In the genomic region with DNA sequence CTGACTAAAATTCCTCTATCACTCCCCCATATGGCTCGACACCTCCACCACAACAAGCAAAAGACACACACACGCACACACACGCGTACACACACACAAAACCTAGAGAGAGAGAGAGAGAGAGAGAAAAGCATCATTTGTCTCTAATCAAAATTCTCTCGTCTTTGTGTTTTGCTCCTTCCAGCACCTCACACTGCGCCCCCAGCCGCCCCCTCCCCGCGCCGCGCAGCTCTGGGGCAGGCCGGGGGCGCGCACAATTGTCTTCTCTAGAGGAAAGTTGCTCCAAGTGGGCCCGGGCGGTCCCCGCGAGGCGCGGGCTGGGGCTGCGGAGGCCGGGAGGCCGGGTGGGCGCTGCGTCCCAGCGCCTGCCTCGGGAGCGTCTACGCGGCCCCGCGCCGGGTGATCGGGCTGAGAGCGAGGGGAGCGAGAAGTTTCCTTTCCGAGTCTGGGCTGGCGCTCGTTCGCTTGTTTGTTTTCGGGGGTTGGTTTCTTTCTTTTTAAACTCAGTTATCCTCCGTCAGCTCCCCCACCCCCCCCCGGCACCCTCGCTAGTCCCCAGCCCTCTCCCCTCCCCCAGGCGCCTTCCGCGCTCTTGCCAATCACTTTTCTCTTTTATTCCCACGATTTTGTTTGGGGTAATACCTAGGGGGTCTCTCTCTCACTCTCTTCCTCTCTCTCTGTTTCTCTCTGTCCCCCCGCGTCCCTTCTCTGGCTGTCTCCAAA, we compare ENCODE assay signal across 8 cellular contexts. TPM values are rescaled to one million over a fixed set of nuclear protein-coding genes. Genes with fewer than 3 reads are reported as not detected.
DNase-seq lines count a peak whose midpoint lies in the region; ATAC-seq, FAIRE-seq and TF ChIP-seq lines count a peak whose summit lies in the region.

No MANE protein-coding gene starts in this region.

- no peak for TF ChIP-seq POLR2A in GM12892 (IDR thresholded peaks at IDR 0.05; ENCODE audit: low read depth, low read length)

- H3K27me3 ChIP-seq in BJ (ENCODE audit: control insufficient read depth, insufficient read depth, low read length) = no peaks in the 10 kb centered on the region
- no peaks in the 10 kb centered on the region for H3K27me3 ChIP-seq in KMS-11 (ENCODE audit: insufficient read depth, low read depth)

- peak overlapping the region; percentile 80 for H3K9ac ChIP-seq in KMS-11

- H3K4me2 ChIP-seq in KMS-11 = peak overlapping the region; percentile 48

- H3K4me3 ChIP-seq in BJ (ENCODE audit: low read depth, low read length) (peak overlapping the region; percentile 79), KMS-11 (IDR thresholded peaks at IDR 0.05; ENCODE audit: insufficient read depth, low read depth, low read length) (no peak overlapping the region)

- peak overlapping the region; percentile 38; the same call in 1 of the 2 replicates for H2AFZ ChIP-seq in KMS-11 (ENCODE audit: low read depth)

- no peaks in the 10 kb centered on the region for H4K20me1 ChIP-seq in KMS-11 (ENCODE audit: insufficient read depth)

- CTCF ChIA-PET in BJ (lab: Yijun Ruan, JAX) = interaction anchor here (1.0 kb wide), 1 partner anchor 10 kb away, joined by 4 read pairs; no protein-coding TSS in a partner anchor

- peaks cover 23% of the 10 kb centered on the region for H3K4me1 ChIP-seq in KMS-11 (ENCODE audit: low read depth, poor library complexity, severe bottlenecking)

- H3K4me3 Mint-ChIP-seq in activated T-cell treated with anti-CD3 and anti-CD28 coated beads, Interleukin-2, amount 50 U/mL, for 24 hours = peak overlapping the region; percentile 79
- peak overlapping the region; percentile 80 for H3K4me3 Mint-ChIP-seq in osteocyte (ENCODE audit: unreplicated experiment)

- no peaks in the 10 kb centered on the region for H3K9me3 Mint-ChIP-seq in activated T-cell treated with anti-CD3 and anti-CD28 coated beads, Interleukin-2, amount 50 U/mL, for 24 hours
- no peaks in the 10 kb centered on the region for H3K9me3 Mint-ChIP-seq in osteocyte (ENCODE audit: unreplicated experiment)

- POLR2A ChIA-PET in BJ (lab: Charles Lee) = interaction anchor here (0.6 kb wide), 2 partner anchors 144 to 507 kb away, joined by 3 to 4 read pairs; no protein-coding TSS in a partner anchor

- H3K36me3 ChIP-seq in BJ (ENCODE audit: control insufficient read depth, insufficient read depth, low read length) = no peaks in the 10 kb centered on the region
- no peaks in the 10 kb centered on the region for H3K36me3 ChIP-seq in KMS-11 (ENCODE audit: insufficient read depth)

- peak overlapping the region; percentile 86 for H3K27ac Mint-ChIP-seq in activated T-cell treated with anti-CD3 and anti-CD28 coated beads, Interleukin-2, amount 50 U/mL, for 24 hours
- H3K27ac Mint-ChIP-seq in osteocyte (ENCODE audit: unreplicated experiment) = peak overlapping the region; percentile 98

- H3K4me1 Mint-ChIP-seq in activated T-cell treated with anti-CD3 and anti-CD28 coated beads, Interleukin-2, amount 50 U/mL, for 24 hours (ENCODE audit: low read depth) = peaks cover 34% of the 10 kb centered on the region
- peaks cover 51% of the 10 kb centered on the region for H3K4me1 Mint-ChIP-seq in osteocyte (ENCODE audit: unreplicated experiment)

- H3K27me3 Mint-ChIP-seq in activated T-cell treated with anti-CD3 and anti-CD28 coated beads, Interleukin-2, amount 50 U/mL, for 24 hours = peaks cover 54% of the 10 kb centered on the region
- H3K27me3 Mint-ChIP-seq in osteocyte (ENCODE audit: unreplicated experiment) = no peaks in the 10 kb centered on the region

- no peak for DNase-seq in BJ (ENCODE audit: low read depth)
- DNase-seq in activated T-cell treated with anti-CD3 and anti-CD28 coated beads, Interleukin-2, amount 50 U/mL, for 24 hours = peak; percentile 67
- DNase-seq in globus pallidus (ENCODE audit: low spot score) = peak; percentile 71
- DNase-seq in osteocyte (ENCODE audit: extremely low spot score, unreplicated experiment) = peak; percentile 86
- no peak for DNase-seq in GM12892 (ENCODE audit: insufficient read length)
- no peak for DNase-seq in DMS114 treated with DMSO at 0.1 percent for 48 hours (lab: John Stamatoyannopoulos, UW; ENCODE audit: unreplicated experiment)

- FAIRE-seq in GM12892 (lab: Jason Lieb, UNC) = no peak

- no peaks in the 10 kb centered on the region for H3K79me2 ChIP-seq in KMS-11 (ENCODE audit: insufficient read depth, low read depth)

- peaks cover 9% of the 10 kb centered on the region for H3K36me3 Mint-ChIP-seq in activated T-cell treated with anti-CD3 and anti-CD28 coated beads, Interleukin-2, amount 50 U/mL, for 24 hours (ENCODE audit: low read depth)
- H3K36me3 Mint-ChIP-seq in osteocyte (ENCODE audit: unreplicated experiment) = peaks cover 8% of the 10 kb centered on the region

- H3K27ac ChIP-seq in KMS-11 = peak overlapping the region; percentile 35; the same call in 1 of the 2 replicates

- no peak for ATAC-seq in GM21619 (IDR thresholded peaks at IDR 0.05; ENCODE audit: unreplicated experiment)

- TF ChIP-seq CTCF in BJ (IDR thresholded peaks at IDR 0.05; ENCODE audit: insufficient read depth, low read depth, low read length) = no peak
- TF ChIP-seq CTCF in KMS-11 (conservative IDR thresholded peaks at IDR 0.05; ENCODE audit: low read depth, low read length) = no peak
- TF ChIP-seq CTCF in osteocyte (IDR thresholded peaks at IDR 0.05) = no peak

RNA-seq across cellular contexts. Expression of a gene that starts 4.1 kb away (rescaled TPM):
- polyA plus RNA-seq in BJ (2011; rRNA removed) = 53.1 and 60.2 TPM in 2 replicates
- polyA minus RNA-seq in BJ (2011; rRNA and poly(A)+ RNA removed) = 65.3 and 81.6 TPM in 2 replicates
- 126 and 139 TPM in 2 replicates for total RNA-seq in osteocyte
- polyA plus RNA-seq in GM12892 (2012; ENCODE audit: missing spikeins) = 1.4 TPM

Comparison
In these comparisons a context has a peak if more than half of its experiments do, and no peak if none do; other contexts are left out.
1. DNase-seq: peak in activated T-cell treated with anti-CD3 and anti-CD28 coated beads, Interleukin-2, amount 50 U/mL, for 24 hours (single experiment), globus pallidus (single experiment) and osteocyte (single experiment); none in BJ (single experiment), GM12892 (single experiment) and DMS114 treated with DMSO at 0.1 percent for 48 hours (single experiment).